ENCODE assay signal across 2 cellular contexts in the genomic region with DNA sequence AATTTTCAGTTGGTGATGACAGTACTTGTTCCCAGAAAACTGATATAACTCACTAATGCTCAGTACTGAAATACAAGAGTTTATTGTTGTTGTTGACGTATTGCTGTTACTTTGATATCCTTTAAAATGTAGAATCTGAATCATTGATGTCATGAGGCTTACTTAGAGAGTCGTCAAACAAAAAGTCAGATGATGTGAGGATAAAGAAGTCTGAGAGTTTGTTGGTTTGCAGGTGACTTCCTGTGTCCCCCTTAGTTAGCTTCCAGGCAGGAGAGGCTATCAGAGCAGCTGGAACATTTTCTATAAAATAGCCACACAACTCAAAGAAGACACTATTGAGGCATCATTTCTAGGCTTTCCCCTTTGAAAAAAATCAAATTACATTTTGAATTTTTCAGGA.
TF ChIP-seq lines count a peak whose summit lies in the region.

No MANE protein-coding gene starts in this region.

TF ChIP-seq in HepG2, 621 proteins besides CTCF, POLR2A, EP300 and RAD21:
- TF ChIP-seq ZKSCAN5 (CRISPR knock-in tag; IDR thresholded peaks at IDR 0.05) (no peak), ZSCAN12 (CRISPR knock-in tag; IDR thresholded peaks at IDR 0.05) (no peak), AGO2 (optimal IDR thresholded peaks at IDR 0.05; ENCODE audit: low read depth, low read length) (peak; percentile 67)

TF ChIP-seq in endothelial cell of umbilical vein, 7 proteins besides CTCF, POLR2A, EP300 and RAD21:
- no peak for TF ChIP-seq FOS (IDR thresholded peaks at IDR 0.05; ENCODE audit: borderline replicate concordance, insufficient read depth, low read length)
- no peak for TF ChIP-seq MYC (IDR thresholded peaks at IDR 0.05; ENCODE audit: low read depth, low read length)
- TF ChIP-seq, protein P1, sequence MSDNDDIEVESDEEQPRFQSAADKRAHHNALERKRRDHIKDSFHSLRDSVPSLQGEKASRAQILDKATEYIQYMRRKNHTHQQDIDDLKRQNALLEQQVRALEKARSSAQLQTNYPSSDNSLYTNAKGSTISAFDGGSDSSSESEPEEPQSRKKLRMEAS (IDR thresholded peaks at IDR 0.05; ENCODE audit: insufficient read depth, insufficient read length): no peak
- no peak for TF ChIP-seq JUN (IDR thresholded peaks at IDR 0.05; ENCODE audit: borderline replicate concordance, insufficient read depth, insufficient read length, low read depth)
- no peak for TF ChIP-seq GATA2 (IDR thresholded peaks at IDR 0.05; ENCODE audit: insufficient read depth, insufficient read length, low read depth, low read length)
- no peak for TF ChIP-seq POLR2AphosphoS5 (IDR thresholded peaks at IDR 0.05; ENCODE audit: insufficient read depth, low read depth, low read length)
- no peak for TF ChIP-seq EZH2 (IDR thresholded peaks at IDR 0.05; ENCODE audit: borderline replicate concordance, low read depth, low read length, severe bottlenecking)
